In the genomic region with DNA sequence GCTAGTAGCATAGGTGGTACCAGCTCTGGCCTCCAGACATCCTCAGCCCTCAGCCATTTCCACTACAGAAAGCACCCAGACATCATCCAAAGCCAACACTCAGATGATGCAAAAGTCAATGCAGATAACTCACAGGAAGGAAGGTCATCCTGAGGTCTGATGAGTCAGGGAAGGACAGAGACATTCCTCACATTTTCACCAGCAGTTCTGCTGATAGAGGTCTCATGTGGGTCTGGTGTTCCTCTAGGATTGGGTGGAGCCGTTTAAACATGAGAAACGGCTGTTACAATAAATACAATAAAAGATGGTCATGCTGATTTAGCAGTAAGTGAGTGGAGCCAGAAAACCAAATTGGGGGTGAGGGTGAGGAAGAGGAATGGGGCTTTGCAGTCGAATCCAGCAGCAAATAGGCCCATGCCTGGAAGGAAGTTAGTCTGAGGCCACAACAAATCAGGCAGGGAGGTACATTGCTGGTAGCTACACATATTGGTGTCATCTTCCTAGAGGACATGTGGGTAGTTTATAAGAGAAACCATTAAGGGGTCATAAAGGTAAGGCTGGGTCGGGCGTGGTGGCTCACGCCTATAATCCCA, we compare ENCODE assay signal across 1 cellular context.
TF ChIP-seq lines count a peak whose summit lies in the region.

No MANE protein-coding gene starts in this region.

TF ChIP-seq in SK-N-SH treated with all-trans-retinoic acid at 6 μM for 48 hours, 23 proteins besides CTCF, POLR2A, EP300 and RAD21 (continued from another document):
- TF ChIP-seq, protein P1, sequence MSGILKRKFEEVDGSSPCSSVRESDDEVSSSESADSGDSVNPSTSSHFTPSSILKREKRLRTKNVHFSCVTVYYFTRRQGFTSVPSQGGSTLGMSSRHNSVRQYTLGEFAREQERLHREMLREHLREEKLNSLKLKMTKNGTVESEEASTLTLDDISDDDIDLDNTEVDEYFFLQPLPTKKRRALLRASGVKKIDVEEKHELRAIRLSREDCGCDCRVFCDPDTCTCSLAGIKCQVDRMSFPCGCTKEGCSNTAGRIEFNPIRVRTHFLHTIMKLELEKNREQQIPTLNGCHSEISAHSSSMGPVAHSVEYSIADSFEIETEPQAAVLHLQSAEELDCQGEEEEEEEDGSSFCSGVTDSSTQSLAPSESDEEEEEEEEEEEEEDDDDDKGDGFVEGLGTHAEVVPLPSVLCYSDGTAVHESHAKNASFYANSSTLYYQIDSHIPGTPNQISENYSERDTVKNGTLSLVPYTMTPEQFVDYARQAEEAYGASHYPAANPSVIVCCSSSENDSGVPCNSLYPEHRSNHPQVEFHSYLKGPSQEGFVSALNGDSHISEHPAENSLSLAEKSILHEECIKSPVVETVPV (CRISPR knock-in tag; IDR thresholded peaks at IDR 0.05) = peak; percentile 59; the same call in 1 of the 2 replicates
- no peak for TF ChIP-seq ZNF8 (CRISPR knock-in tag; IDR thresholded peaks at IDR 0.05)
- TF ChIP-seq PPARA (CRISPR knock-in tag; IDR thresholded peaks at IDR 0.05; ENCODE audit: borderline replicate concordance) = no peak
- TF ChIP-seq ZFP30 (CRISPR knock-in tag; IDR thresholded peaks at IDR 0.05) = no peak
- TF ChIP-seq RARB (CRISPR knock-in tag; IDR thresholded peaks at IDR 0.05) = 0 out of 2 replicates have a peak, but pooled peaks have one; percentile 41
- peak; percentile 42; the same call in 1 of the 2 replicates for TF ChIP-seq TCF4 (CRISPR knock-in tag; IDR thresholded peaks at IDR 0.05; ENCODE audit: borderline replicate concordance)
- TF ChIP-seq ESRRG (CRISPR knock-in tag; IDR thresholded peaks at IDR 0.05) = 0 out of 2 replicates have a peak, but pooled peaks have one; percentile 51
- TF ChIP-seq TOX (CRISPR knock-in tag; IDR thresholded peaks at IDR 0.05; ENCODE audit: borderline replicate concordance) = peak; percentile 46; the same call in 1 of the 2 replicates
